Comparison of ENCODE assay signal across 28 cellular contexts in the genomic region with DNA sequence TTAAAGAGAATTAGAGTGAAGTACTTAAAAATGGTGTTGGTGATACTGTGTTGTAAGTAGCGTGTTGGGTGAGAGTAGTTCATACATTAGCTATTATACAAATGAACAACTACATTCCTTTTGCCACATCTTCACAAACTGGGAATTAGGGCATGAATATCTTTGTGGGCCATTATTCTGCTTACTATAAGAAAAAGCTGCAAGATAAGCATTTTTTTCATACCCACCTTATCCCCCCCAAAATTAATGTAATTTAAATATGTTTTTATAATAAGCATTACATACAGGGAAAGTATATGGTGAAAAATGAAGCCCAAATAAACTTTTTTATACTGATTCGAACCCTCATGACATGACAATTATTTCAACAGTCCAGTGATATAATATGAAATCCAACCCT.
"Had no signal": no experiment of that assay in that cellular context is flagged by ENCODE, and none has a peak within 500 bp of the region (broad histone marks: within the 10 kb centered on the region; RNA-seq: fewer than 3 reads in every experiment).

No MANE protein-coding gene starts in this region.

- H2AFZ ChIP-seq: hepatocyte had no signal

- H3K9me3 ChIP-seq: colonic mucosa, esophagus muscularis mucosa, esophagus squamous epithelium, gastrocnemius medialis, gastroesophageal sphincter, heart left ventricle, heart right ventricle had no signal

- ATAC-seq: effector memory CD8-positive, alpha-beta T cell; esophagus mucosa; foreskin keratinocyte; gastrocnemius medialis; gastroesophageal sphincter; heart left ventricle; heart right ventricle had no signal

- H3K27ac ChIP-seq: colonic mucosa, coronary artery, dorsolateral prefrontal cortex, epithelial cell of prostate, esophagus muscularis mucosa, esophagus squamous epithelium, foreskin keratinocyte, gastrocnemius medialis, gastroesophageal sphincter, heart left ventricle, heart right ventricle, hepatocyte had no signal

- H3K4me2 ChIP-seq: hepatocyte had no signal

- H3K79me2 ChIP-seq: hepatocyte had no signal

- H3K4me3 ChIP-seq: colonic mucosa, coronary artery, dorsolateral prefrontal cortex, esophagus muscularis mucosa, esophagus squamous epithelium, gastrocnemius medialis, gastroesophageal sphincter, heart left ventricle, heart right ventricle, hepatocyte had no signal

- FAIRE-seq: endometrium, endothelial cell of umbilical vein, frontal cortex had no signal

- H3K27me3 ChIP-seq: colonic mucosa, dorsolateral prefrontal cortex, esophagus muscularis mucosa, esophagus squamous epithelium, foreskin keratinocyte, gastrocnemius medialis, gastroesophageal sphincter, heart left ventricle, heart right ventricle, hepatocyte had no signal

- H3K4me1 ChIP-seq: colonic mucosa, esophagus muscularis mucosa, esophagus squamous epithelium, foreskin keratinocyte, gastrocnemius medialis, gastroesophageal sphincter had no signal

- DNase-seq: colonic mucosa; cortex of kidney; dermis blood vessel endothelial cell; dorsolateral prefrontal cortex; effector CD4-positive, alpha-beta T cell; effector CD8-positive, alpha-beta T cell; effector memory CD4-positive, alpha-beta T cell; effector memory CD8-positive, alpha-beta T cell; endodermal cell; erythroblast; esophagus squamous epithelium; foreskin fibroblast; foreskin keratinocyte; foreskin melanocyte; gastrocnemius medialis; glutamatergic neuron; head of caudate nucleus; heart left ventricle; heart right ventricle had no signal
